In the genomic region with DNA sequence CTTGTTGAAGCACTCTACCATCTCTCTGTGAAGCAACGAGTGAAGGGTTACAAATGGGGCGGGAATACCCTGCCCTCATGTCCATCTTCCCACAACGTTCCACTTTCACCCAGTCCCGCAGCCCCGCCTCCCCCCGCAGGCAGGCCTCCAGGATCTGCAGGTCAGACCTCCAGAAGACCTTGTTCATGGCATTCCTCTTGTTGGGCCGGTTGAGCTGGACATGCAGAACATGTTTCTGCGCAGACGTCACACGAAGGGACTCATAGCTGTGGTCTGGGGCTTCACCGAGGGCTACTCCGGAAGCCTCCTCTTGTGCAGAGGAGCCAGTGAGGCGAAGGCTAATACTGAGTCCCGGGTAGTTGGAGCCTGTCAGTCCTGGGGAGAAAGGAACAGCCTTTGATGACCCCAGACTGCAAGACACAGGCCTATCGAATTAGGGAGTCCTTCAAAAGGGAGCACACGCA, we compare ENCODE assay signal across 8 cellular contexts. TPM values are rescaled to one million over a fixed set of nuclear protein-coding genes. Genes with fewer than 3 reads are reported as not detected.
DNase-seq lines count a peak whose midpoint lies in the region; ATAC-seq and TF ChIP-seq lines count a peak whose summit lies in the region.

No MANE protein-coding gene starts in this region.

- peak; percentile 39 for ATAC-seq in GM18868 (IDR thresholded peaks at IDR 0.05; ENCODE audit: unreplicated experiment)
- ATAC-seq in HG03039 (IDR thresholded peaks at IDR 0.05; ENCODE audit: unreplicated experiment), result peak; percentile 33
- ATAC-seq in sciatic nerve, result peak; percentile 63

- peaks cover 44% of the 10 kb centered on the region for H3K36me3 Mint-ChIP-seq in brain

- H3K9ac ChIP-seq in NT2/D1 (ENCODE audit: insufficient read length, low read depth), result peak overlapping the region; percentile 97
- peak overlapping the region; percentile 93 for H3K9ac ChIP-seq in iPS-15b (ENCODE audit: low read depth, low read length)

- peak overlapping the region; percentile 89 for H3K4me3 ChIP-seq in NT2/D1 (ENCODE audit: insufficient read length, low read depth)
- peak overlapping the region; percentile 93 for H3K4me3 ChIP-seq in iPS-15b (ENCODE audit: low read depth, low read length)

- H3K36me3 ChIP-seq in NT2/D1 (ENCODE audit: insufficient read depth, insufficient read length, low read length) (peaks cover 26% of the 10 kb centered on the region), iPS-15b (ENCODE audit: control insufficient read depth, insufficient read depth, low read length) (peaks cover 16% of the 10 kb centered on the region)

- peaks cover 3% of the 10 kb centered on the region for H3K4me1 ChIP-seq in NT2/D1 (ENCODE audit: insufficient read depth, insufficient read length)
- peaks cover 2% of the 10 kb centered on the region for H3K4me1 ChIP-seq in iPS-15b (ENCODE audit: control insufficient read depth, insufficient read depth, low read length)

- H3K27me3 ChIP-seq in NT2/D1 (ENCODE audit: insufficient read depth, insufficient read length), result no peaks in the 10 kb centered on the region
- no peaks in the 10 kb centered on the region for H3K27me3 ChIP-seq in iPS-15b (ENCODE audit: control insufficient read depth, insufficient read depth, low read length)

- peak overlapping the region; percentile 98 for H3K27ac ChIP-seq in C4-2B

- peak overlapping the region; percentile 96 to 99 (median 98) for H3K27ac Mint-ChIP-seq in brain

- H3K9me3 ChIP-seq in NT2/D1 (ENCODE audit: insufficient read depth, low read length) (no peaks in the 10 kb centered on the region), iPS-15b (ENCODE audit: control insufficient read depth, insufficient read depth, low read length) (no peaks in the 10 kb centered on the region)

- no peaks in the 10 kb centered on the region for H3K9me3 Mint-ChIP-seq in brain

- peaks cover 6% of the 10 kb centered on the region for H3K27me3 Mint-ChIP-seq in brain

- peaks cover 35% of the 10 kb centered on the region for H3K4me1 Mint-ChIP-seq in brain

- TF ChIP-seq CTCF in C4-2B (conservative IDR thresholded peaks at IDR 0.05) (no peak), brain (conservative IDR thresholded peaks at IDR 0.05) (no peak)

- DNase-seq in NT2/D1 (ENCODE audit: low read depth, low spot score) (no peak), sciatic nerve (ENCODE audit: low spot score) (peak; percentile 70), activated gamma-delta T cell (lab: John Stamatoyannopoulos, UW) (no peak)

- intact Hi-C loops in sciatic nerve (cut with DNase I), result no loop called here

- peak overlapping the region; percentile 86 to 94 (median 90) for H3K4me3 Mint-ChIP-seq in brain

RNA-seq across cellular contexts. Expression of a gene that starts 0.4 kb away (rescaled TPM):
- 280 TPM for polyA plus RNA-seq in brain (ENCODE audit: insufficient read depth, low read depth, low replicate concordance)
- total RNA-seq in sciatic nerve, result 106 TPM

RNA-seq across cellular contexts. Expression of a gene that starts 18.4 kb away (rescaled TPM):
- polyA plus RNA-seq in brain (ENCODE audit: insufficient read depth, low read depth, low replicate concordance), result 0.93 TPM
- total RNA-seq in sciatic nerve, result 1.3 TPM

RNA-seq across cellular contexts. Expression of a gene that starts 18.6 kb away (rescaled TPM):
- 465 TPM for polyA plus RNA-seq in brain (ENCODE audit: insufficient read depth, low read depth, low replicate concordance)
- total RNA-seq in sciatic nerve, result 192 TPM

RNA-seq across cellular contexts. Expression of a gene that starts 42.2 kb away (rescaled TPM):
- not detected for polyA plus RNA-seq in brain (ENCODE audit: insufficient read depth, low read depth, low replicate concordance)
- not detected for total RNA-seq in sciatic nerve

RNA-seq across cellular contexts. Expression of a gene that starts 46.9 kb away (rescaled TPM):
- polyA plus RNA-seq in brain (ENCODE audit: insufficient read depth, low read depth, low replicate concordance), result 4.3 TPM
- total RNA-seq in sciatic nerve, result 9.6 TPM
